In genomic region chr14:59482120-59482434, GRCh38 we compare ENCODE assay signal across 9 cellular contexts. TPM values are rescaled to one million over a fixed set of nuclear protein-coding genes. Genes with fewer than 3 reads are reported as not detected.
A peak's percentile ranks its signal among the peaks of the same experiment; 100 is the strongest.
DNase-seq lines count a peak whose midpoint lies in the region; ATAC-seq, FAIRE-seq and TF ChIP-seq lines count a peak whose summit lies in the region.
"Had no signal": no experiment of that assay in that cellular context is flagged by ENCODE, and none has a peak within 500 bp of the region (broad histone marks: within the 10 kb centered on the region; RNA-seq: fewer than 3 reads in every experiment).

No MANE protein-coding gene starts in this region.

- peaks cover 13% of the 10 kb centered on the region; the same call in 1 of the 2 replicates for H3K4me1 ChIP-seq in HUES48 (ENCODE audit: control insufficient read depth, insufficient read depth, low read length)
- peaks cover 10% of the 10 kb centered on the region; the same call in 1 of the 2 replicates for H3K4me1 ChIP-seq in GM12878 (ENCODE audit: control insufficient read depth, insufficient read depth, low read length)
- H3K4me1 ChIP-seq in mesenchymal stem cell (ENCODE audit: control insufficient read depth, insufficient read depth, low read depth, low read length): peaks cover 6% of the 10 kb centered on the region

- POLR2A ChIA-PET in AG04449 (lab: Yijun Ruan, JAX) (interaction anchor here (1.0 kb wide), 1 partner anchor 27 kb away, joined by 3 read pairs; no protein-coding TSS in a partner anchor), GM12878 (lab: Charles Lee) (interaction anchor here (1.2 kb wide), 1 partner anchor 25 kb away, joined by 3 read pairs; no protein-coding TSS in a partner anchor)

- no peak overlapping the region for H3K4ac ChIP-seq in mesenchymal stem cell (ENCODE audit: low read depth in 1 of 2, low read length in 2 of 2)

- no peak overlapping the region for H3K27ac ChIP-seq in HUES48 (ENCODE audit: low read depth, low read length)
- H3K27ac ChIP-seq in GM12878 (ENCODE audit: control insufficient read depth, insufficient read depth): peak overlapping the region; percentile 85; the same call in 1 of the 2 replicates
- H3K27ac ChIP-seq in mesenchymal stem cell (ENCODE audit: low read length, poor library complexity, severe bottlenecking): peak overlapping the region; percentile 95

- RAD21 ChIA-PET in GM12878 (lab: Charles Lee; ENCODE audit: unreplicated experiment): interaction anchor here (1.5 kb wide), 1 partner anchor 357 kb away, joined by 4 read pairs; no protein-coding TSS in a partner anchor

- in situ Hi-C loops in GM12878 (cut with MboI): loop anchor here (25.0 kb wide), 1 partner anchor 680 kb away; the partner anchor contains the start of gene DHRS7

- no peak overlapping the region for H3K14ac ChIP-seq in mesenchymal stem cell (ENCODE audit: low read length in 2 of 2)

- no peak overlapping the region for H2BK12ac ChIP-seq in mesenchymal stem cell (ENCODE audit: low read length in 2 of 2)

- no peak overlapping the region for H4K8ac ChIP-seq in mesenchymal stem cell (ENCODE audit: low read length)

- TF ChIP-seq CTCF in AG04449 (IDR thresholded peaks at IDR 0.05; ENCODE audit: insufficient read depth, low read length, missing control alignments) (no peak), GM12878 (IDR thresholded peaks at IDR 0.05 in 2 of 3, conservative IDR thresholded peaks at IDR 0.05 in 1 of 3; ENCODE audit: control insufficient read depth in 2 of 3, extremely low read depth in 1 of 3, insufficient read depth in 1 of 3, low read depth in 3 of 3, low read length in 3 of 3) (no peak)

- no peak for TF ChIP-seq RAD21 in GM12878 (IDR thresholded peaks at IDR 0.05; ENCODE audit: insufficient read depth, low read depth, low read length)

- H2BK120ac ChIP-seq in mesenchymal stem cell (ENCODE audit: low read depth, low read length): no peak overlapping the region

- no peak overlapping the region for H3K23ac ChIP-seq in mesenchymal stem cell (ENCODE audit: low read length in 2 of 2)

- H4K20me1 ChIP-seq in GM12878 (ENCODE audit: control insufficient read depth, insufficient read depth): no peaks in the 10 kb centered on the region

- ATAC-seq in GM12878 (0 out of 3 replicates have a peak, but pooled peaks have one; percentile 1), GM19463 (IDR thresholded peaks at IDR 0.05; ENCODE audit: unreplicated experiment) (no peak), HG02852 (IDR thresholded peaks at IDR 0.05; ENCODE audit: unreplicated experiment) (no peak)

- peaks cover 60% of the 10 kb centered on the region for H3K79me2 ChIP-seq in GM12878 (ENCODE audit: control insufficient read depth, insufficient read depth, low read length)

- H3K36me3 ChIP-seq in HUES48 (ENCODE audit: control insufficient read depth, insufficient read depth, low read length) (peaks cover 20% of the 10 kb centered on the region), GM12878 (ENCODE audit: control insufficient read depth in 2 of 2, insufficient read depth in 2 of 2, low read length in 1 of 2) (no peaks in the 10 kb centered on the region), mesenchymal stem cell (ENCODE audit: control insufficient read depth in 1 of 2, insufficient read depth in 2 of 2, low read depth in 1 of 2, low read length in 2 of 2) (peaks cover 3 to 31% of the 10 kb centered on the region in 2 experiments)

- H3K27me3 ChIP-seq in HUES48 (ENCODE audit: control insufficient read depth, insufficient read depth, low read length) (no peaks in the 10 kb centered on the region), GM12878 (replicated peaks in 1 of 2; ENCODE audit: control insufficient read depth in 2 of 2, insufficient read depth in 2 of 2, low read length in 1 of 2) (no peaks in the 10 kb centered on the region), mesenchymal stem cell (ENCODE audit: control insufficient read depth in 1 of 2, insufficient read depth in 1 of 2, low read length in 2 of 2) (no peaks in the 10 kb centered on the region)

- H3K79me1 ChIP-seq in mesenchymal stem cell (replicated peaks; ENCODE audit: low read length, poor library complexity, severe bottlenecking): peaks cover 2% of the 10 kb centered on the region

- TF ChIP-seq POLR2A in GM12878 (IDR thresholded peaks at IDR 0.05; ENCODE audit: low read depth, low read length): no peak

- peak overlapping the region; percentile 81 for H2BK5ac ChIP-seq in mesenchymal stem cell (ENCODE audit: low read depth, low read length, poor library complexity, severe bottlenecking)

- H2BK15ac ChIP-seq in mesenchymal stem cell (ENCODE audit: low read depth, poor library complexity, severe bottlenecking): no peak overlapping the region

- H3K4me3 ChIP-seq in AG04449 (ENCODE audit: low read depth, low read length) (peak overlapping the region; percentile 89), HUES48 (ENCODE audit: low read depth, low read length) (peak overlapping the region; percentile 22; the same call in 1 of the 2 replicates), GM12878 (peak overlapping the region; percentile 83), mesenchymal stem cell (ENCODE audit: insufficient read depth in 1 of 2, low read depth in 1 of 2, low read length in 2 of 2) (peak overlapping the region in 1 of 2 experiments; percentile 93)

- no peak for FAIRE-seq in GM12878 (lab: Jason Lieb, UNC)

- intact Hi-C loops in GM12878 (cut with micrococcal nuclease; ENCODE audit: unreplicated experiment): loop anchor here (10.0 kb wide), 2 partner anchors 613 to 683 kb away; partner anchors contain the start of genes DHRS7 and PCNX4

- no peak overlapping the region for H4K91ac ChIP-seq in mesenchymal stem cell (ENCODE audit: low read length)

- peak overlapping the region; percentile 93 for H2AK5ac ChIP-seq in mesenchymal stem cell (ENCODE audit: low read length, severe bottlenecking)

- no TSS peak for BruUV-seq in GM12878 (replicated peaks; lab: Mats Ljungman, UMichigan)

- DNase-seq in AG04449 (ENCODE audit: low read depth, low spot score): no peak
- no peak for DNase-seq in GM12878 (ENCODE audit: low read depth, low spot score)
- no peak for DNase-seq in mesenchymal stem cell
- no peak for DNase-seq in RPMI8226
- no peak for DNase-seq in NCI-H1105 (lab: John Stamatoyannopoulos, UW)
- DNase-seq: GDM1 had no signal

- H3K4me2 ChIP-seq in GM12878 (ENCODE audit: control insufficient read depth, insufficient read depth) (peak overlapping the region; percentile 96), mesenchymal stem cell (ENCODE audit: low read length, poor library complexity, severe bottlenecking) (peak overlapping the region; percentile 47)

- H3K9me3 ChIP-seq in HUES48 (ENCODE audit: control insufficient read depth, insufficient read depth, low read length): no peaks in the 10 kb centered on the region
- H3K9me3 ChIP-seq in GM12878 (replicated peaks; ENCODE audit: control insufficient read depth, insufficient read depth, low read length): no peaks in the 10 kb centered on the region
- H3K9me3 ChIP-seq in mesenchymal stem cell (ENCODE audit: control insufficient read depth, low read length): no peaks in the 10 kb centered on the region

- H3K9ac ChIP-seq in HUES48 (ENCODE audit: low read depth, low read length) (no peak overlapping the region), GM12878 (ENCODE audit: control insufficient read depth, insufficient read depth, low read length) (peak overlapping the region; percentile 76; the same call in 1 of the 2 replicates), mesenchymal stem cell (ENCODE audit: low read length) (peak overlapping the region; percentile 97)

- no peak overlapping the region for H3K18ac ChIP-seq in mesenchymal stem cell (ENCODE audit: low read depth in 1 of 2, low read length in 2 of 2)

- SMC1A ChIA-PET in GM12878 (lab: Charles Lee; ENCODE audit: uncharacterized antibody, unreplicated experiment): no interaction called here

- CTCF ChIA-PET in AG04449 (lab: Yijun Ruan, JAX) (no interaction called here), GM12878 (lab: Yijun Ruan, JAX) (interaction anchor here (1.1 kb wide), 1 partner anchor 25 kb away, joined by 3 read pairs; no protein-coding TSS in a partner anchor)

- H2AFZ ChIP-seq in GM12878 (ENCODE audit: control insufficient read depth, low read depth, low read length): no peak overlapping the region
- no peak overlapping the region for H2AFZ ChIP-seq in mesenchymal stem cell (ENCODE audit: low read depth, low read length)

- TF ChIP-seq EP300 in GM12878 (IDR thresholded peaks at IDR 0.05; ENCODE audit: borderline replicate concordance in 1 of 2, control insufficient read depth in 1 of 2, low read depth in 2 of 2, low read length in 2 of 2): no peak

RNA-seq across cellular contexts. Expression of gene L3HYPDH, which starts 2.1 kb away (rescaled TPM):
- total RNA-seq in GM12878 (2013; cell fraction: nucleolus; rRNA removed): 154 and 158 TPM in 2 replicates
- total RNA-seq in GM12878 (2014; rRNA removed): 15.5 and 17.2 TPM in 2 replicates
- 11.8 and 13.4 TPM in 2 replicates for total RNA-seq in GM12878 (2014; rRNA removed; fragmentation: Illumina TruSeq; extraction: Trizol)
- 14.7 and 17.4 TPM in 2 replicates for total RNA-seq in GM12878 (2021)
- 3.7 TPM for polyA plus RNA-seq in GM12878 (2011; ENCODE audit: low read depth)
- 27.8 and 41.9 TPM in 2 replicates for polyA plus RNA-seq in GM12878 (2011; rRNA removed)
- polyA plus RNA-seq in GM12878 (2011; cell fraction: cytosol; rRNA removed): 5.6 and 9.5 TPM in 2 replicates
- polyA plus RNA-seq in GM12878 (2011; cell fraction: nucleus; rRNA removed): 98.3 and 136 TPM in 2 replicates
- polyA plus RNA-seq in GM12878 (2012): 8.9 and 15.9 TPM in 2 replicates
- polyA plus RNA-seq in GM12878 (2014; fragmentation: Illumina TruSeq; extraction: Trizol): 11.5 and 16.9 TPM in 2 replicates
- 10 to 100 TPM; 13.5 to 19.5 TPM for polyA plus RNA-seq in GM12878 (2014; fragmentation: Nextera tagmentation; extraction: Ambion mirVana)
- 21.4 and 26.3 TPM in 2 replicates for polyA plus RNA-seq in GM12878 (2014; rRNA removed)
- 10 to 100 TPM; 15.7 to 16.0 TPM for polyA plus RNA-seq in GM12878 (2016; fragmentation: Nextera tagmentation; extraction: Ambion mirVana)
- 13.4 and 13.8 TPM in 2 replicates for polyA minus RNA-seq in GM12878 (2011; rRNA and poly(A)+ RNA removed)
- 5.1 and 6.2 TPM in 2 replicates for polyA minus RNA-seq in GM12878 (2011; cell fraction: cytosol; rRNA and poly(A)+ RNA removed)
- 71.0 and 81.6 TPM in 2 replicates for polyA minus RNA-seq in GM12878 (2011; cell fraction: nucleus; rRNA and poly(A)+ RNA removed)
- 26.1 TPM for polyA plus RNA-seq in mesenchymal stem cell (2013, experiment 1 of 2)
- 27.1 TPM for polyA plus RNA-seq in mesenchymal stem cell (2013, experiment 2 of 2)

RNA-seq across cellular contexts. Expression of gene JKAMP, which starts 2.2 kb away (rescaled TPM):
- total RNA-seq in GM12878 (2013; cell fraction: nucleolus; rRNA removed): 121 and 135 TPM in 2 replicates
- 45.3 and 59.2 TPM in 2 replicates for total RNA-seq in GM12878 (2014; rRNA removed)
- total RNA-seq in GM12878 (2014; rRNA removed; fragmentation: Illumina TruSeq; extraction: Trizol): 33.0 and 33.3 TPM in 2 replicates
- 18.2 and 19.5 TPM in 2 replicates for total RNA-seq in GM12878 (2021)
- polyA plus RNA-seq in GM12878 (2011; ENCODE audit: low read depth): 19.3 TPM
- polyA plus RNA-seq in GM12878 (2011; rRNA removed): 129 and 154 TPM in 2 replicates
- 69.7 and 86.9 TPM in 2 replicates for polyA plus RNA-seq in GM12878 (2011; cell fraction: cytosol; rRNA removed)
- 72.8 and 85.4 TPM in 2 replicates for polyA plus RNA-seq in GM12878 (2011; cell fraction: nucleus; rRNA removed)
- polyA plus RNA-seq in GM12878 (2012): 24.4 and 25.2 TPM in 2 replicates
- polyA plus RNA-seq in GM12878 (2014; fragmentation: Illumina TruSeq; extraction: Trizol): 45.9 and 56.2 TPM in 2 replicates
- polyA plus RNA-seq in GM12878 (2014; fragmentation: Nextera tagmentation; extraction: Ambion mirVana): 100 to 1,000 TPM in 1 of 2 experiments, 10 to 100 TPM in 1; 66.3 to 129 TPM
- 34.1 and 40.3 TPM in 2 replicates for polyA plus RNA-seq in GM12878 (2014; rRNA removed)
- polyA plus RNA-seq in GM12878 (2016; fragmentation: Nextera tagmentation; extraction: Ambion mirVana): 10 to 100 TPM; 47.3 to 47.7 TPM
- polyA minus RNA-seq in GM12878 (2011; rRNA and poly(A)+ RNA removed): 59.7 and 105 TPM in 2 replicates
- polyA minus RNA-seq in GM12878 (2011; cell fraction: cytosol; rRNA and poly(A)+ RNA removed): 19.0 and 20.6 TPM in 2 replicates
- polyA minus RNA-seq in GM12878 (2011; cell fraction: nucleus; rRNA and poly(A)+ RNA removed): 46.2 and 72.2 TPM in 2 replicates
- polyA plus RNA-seq in mesenchymal stem cell (2013, experiment 1 of 2): 87.8 TPM
- 90.0 TPM for polyA plus RNA-seq in mesenchymal stem cell (2013, experiment 2 of 2)

RNA-seq across cellular contexts. Expression of gene GPR135, which starts 16.9 kb away (rescaled TPM):
- 15.3 and 15.7 TPM in 2 replicates for total RNA-seq in GM12878 (2013; cell fraction: nucleolus; rRNA removed)
- total RNA-seq in GM12878 (2014; rRNA removed): 0.65 and 1.1 TPM in 2 replicates
- 0.89 and 1.1 TPM in 2 replicates for total RNA-seq in GM12878 (2014; rRNA removed; fragmentation: Illumina TruSeq; extraction: Trizol)
- 1.1 and 1.4 TPM in 2 replicates for total RNA-seq in GM12878 (2021)
- 0.10 TPM for polyA plus RNA-seq in GM12878 (2011; ENCODE audit: low read depth)
- 0.83 and 1.0 TPM in 2 replicates for polyA plus RNA-seq in GM12878 (2011; rRNA removed)
- 0.12 and 0.32 TPM in 2 replicates for polyA plus RNA-seq in GM12878 (2011; cell fraction: cytosol; rRNA removed)
- 5.0 and 5.7 TPM in 2 replicates for polyA plus RNA-seq in GM12878 (2011; cell fraction: nucleus; rRNA removed)
- 0.45 and 0.52 TPM in 2 replicates for polyA plus RNA-seq in GM12878 (2012)
- 0.96 and 1.0 TPM in 2 replicates for polyA plus RNA-seq in GM12878 (2014; fragmentation: Illumina TruSeq; extraction: Trizol)
- polyA plus RNA-seq in GM12878 (2014; fragmentation: Nextera tagmentation; extraction: Ambion mirVana): under 1 TPM; 0.11 to 0.16 TPM
- 1.1 TPM in 2 replicates for polyA plus RNA-seq in GM12878 (2014; rRNA removed)
- polyA plus RNA-seq in GM12878 (2016; fragmentation: Nextera tagmentation; extraction: Ambion mirVana): under 1 TPM; 0.28 to 0.32 TPM
- 0.95 and 1.8 TPM in 2 replicates for polyA minus RNA-seq in GM12878 (2011; rRNA and poly(A)+ RNA removed)
- polyA minus RNA-seq in GM12878 (2011; cell fraction: cytosol; rRNA and poly(A)+ RNA removed): 0.21 and 0.67 TPM in 2 replicates
- 5.4 and 8.9 TPM in 2 replicates for polyA minus RNA-seq in GM12878 (2011; cell fraction: nucleus; rRNA and poly(A)+ RNA removed)
- 0.70 TPM for polyA plus RNA-seq in mesenchymal stem cell (2013, experiment 1 of 2)
- polyA plus RNA-seq in mesenchymal stem cell (2013, experiment 2 of 2): 0.75 TPM
